19 cellular contexts compared by ENCODE assay signal in genomic region chr7:150570712-150571465, GRCh38. TPM values are rescaled to one million over a fixed set of nuclear protein-coding genes. Genes with fewer than 3 reads are reported as not detected.
DNase-seq lines count a peak whose midpoint lies in the region; ATAC-seq and TF ChIP-seq lines count a peak whose summit lies in the region.
"Had no signal": no experiment of that assay in that cellular context is flagged by ENCODE, and none has a peak within 500 bp of the region (broad histone marks: within the 10 kb centered on the region; RNA-seq: fewer than 3 reads in every experiment).

No MANE protein-coding gene starts in this region.

- H3K9me3 Mint-ChIP-seq in T-helper 2 cell treated with Interferon-gamma antibody and Interleukin-4, amounts not matched to agents 5 μg/mL and 100 μg/mL, for 36 hours, result peaks cover 27% of the 10 kb centered on the region
- peaks cover 11% of the 10 kb centered on the region for H3K9me3 Mint-ChIP-seq in activated naive CD8-positive, alpha-beta T cell (ENCODE audit: low read depth)
- H3K9me3 Mint-ChIP-seq: stimulated activated memory B cell treated with anti-CD40 and anti-IgM and Interleukin-4, amounts not matched to agents 10 μg/mL and 1 μg/mL and 100 μg/mL, for 72 hours had no signal

- WGBS in tibial nerve, 2 donors, result 77 to 79% methylated on average over 5 of the region's 5 CpGs

- CTCF ChIA-PET in HEK293T (lab: Yijun Ruan, JAX), result no interaction called here

- TF ChIP-seq CTCF in lower lobe of right lung (IDR thresholded peaks at IDR 0.05) (no peak), tibial nerve (IDR thresholded peaks at IDR 0.05) (no peak)

- H3K27ac ChIP-seq in lower lobe of right lung (peak overlapping the region; percentile 82), tibial nerve (no peak overlapping the region)

- peaks cover 26% of the 10 kb centered on the region for H3K36me3 ChIP-seq in lower lobe of right lung
- H3K36me3 ChIP-seq in tibial nerve, result peaks cover 0 to 24% (median 0%) of the 10 kb centered on the region in 3 donors
- H3K36me3 ChIP-seq: transverse colon had no signal

- H3K27me3 ChIP-seq in lower lobe of right lung (ENCODE audit: low read depth), result no peaks in the 10 kb centered on the region
- no peaks in the 10 kb centered on the region for H3K27me3 ChIP-seq in tibial nerve
- H3K27me3 ChIP-seq: BLaER1 treated with 17β-estradiol and CSF1 and Interleukin-3, amounts not matched to agents 10 nM and 100 nM; esophagus muscularis mucosa; transverse colon had no signal

- H3K27me3 Mint-ChIP-seq in T-helper 2 cell treated with Interferon-gamma antibody and Interleukin-4, amounts not matched to agents 5 μg/mL and 100 μg/mL, for 36 hours (ENCODE audit: low read depth), result no peaks in the 10 kb centered on the region
- no peaks in the 10 kb centered on the region for H3K27me3 Mint-ChIP-seq in activated naive CD8-positive, alpha-beta T cell

- intact Hi-C loops in lower lobe of right lung (cut with DNase I), result no loop called here

- H3K27ac Mint-ChIP-seq in T-helper 2 cell treated with Interferon-gamma antibody and Interleukin-4, amounts not matched to agents 5 μg/mL and 100 μg/mL, for 36 hours, result peak overlapping the region; percentile 44
- H3K27ac Mint-ChIP-seq in activated naive CD8-positive, alpha-beta T cell, result peak overlapping the region; percentile 100
- H3K27ac Mint-ChIP-seq: brain; stimulated activated memory B cell treated with anti-CD40 and anti-IgM and Interleukin-4, amounts not matched to agents 10 μg/mL and 1 μg/mL and 100 μg/mL, for 72 hours had no signal

- H3K9me3 ChIP-seq in lower lobe of right lung (peaks cover 3% of the 10 kb centered on the region), tibial nerve (peaks cover 0 to 12% (median 0%) of the 10 kb centered on the region in 4 donors)
- H3K9me3 ChIP-seq: transverse colon had no signal

- H3K36me3 Mint-ChIP-seq in T-helper 2 cell treated with Interferon-gamma antibody and Interleukin-4, amounts not matched to agents 5 μg/mL and 100 μg/mL, for 36 hours (ENCODE audit: low read depth), result peaks cover 77% of the 10 kb centered on the region
- H3K36me3 Mint-ChIP-seq in activated naive CD8-positive, alpha-beta T cell, result peaks cover 47% of the 10 kb centered on the region
- H3K36me3 Mint-ChIP-seq: brain; stimulated activated memory B cell treated with anti-CD40 and anti-IgM and Interleukin-4, amounts not matched to agents 10 μg/mL and 1 μg/mL and 100 μg/mL, for 72 hours had no signal

- H3K4me1 Mint-ChIP-seq in T-helper 2 cell treated with Interferon-gamma antibody and Interleukin-4, amounts not matched to agents 5 μg/mL and 100 μg/mL, for 36 hours (ENCODE audit: low read depth), result peaks cover 30% of the 10 kb centered on the region
- H3K4me1 Mint-ChIP-seq in activated naive CD8-positive, alpha-beta T cell (ENCODE audit: low read depth), result peaks cover 61% of the 10 kb centered on the region
- H3K4me1 Mint-ChIP-seq: brain had no signal

- DNase-seq in T-helper 2 cell treated with Interferon-gamma antibody and Interleukin-4, amounts not matched to agents 5 μg/mL and 100 μg/mL, for 36 hours (ENCODE audit: low spot score), result no peak
- DNase-seq in T-helper 2 cell (no peak), HEK293T (ENCODE audit: extremely low spot score) (peak; percentile 1), lower lobe of right lung (no peak), iPS-NIHi11 (ENCODE audit: low spot score) (no peak), tibial nerve (ENCODE audit: low spot score in 2 of 2) (no peak), NCI-H1436 (lab: John Stamatoyannopoulos, UW) (no peak)
- DNase-seq: 8988T, activated gamma-delta T cell, DND-41, IMR-90, NCI-H2081 treated with DMSO at 0.1 percent for 48 hours, NCI-H510A treated with DMSO at 0.1 percent for 48 hours, transverse colon had no signal

- H3K4me1 ChIP-seq in lower lobe of right lung (peaks cover 21% of the 10 kb centered on the region), tibial nerve (no peaks in the 10 kb centered on the region)
- H3K4me1 ChIP-seq: esophagus muscularis mucosa had no signal

- no peak for TF ChIP-seq EP300 in tibial nerve (IDR thresholded peaks at IDR 0.05)

- H3K4me3 ChIP-seq in lower lobe of right lung (peak overlapping the region; percentile 58), tibial nerve (no peak overlapping the region)
- H3K4me3 ChIP-seq: esophagus muscularis mucosa had no signal

- POLR2A ChIA-PET in HEK293T (lab: Yijun Ruan, JAX), result no interaction called here

- TF ChIP-seq POLR2A in tibial nerve (IDR thresholded peaks at IDR 0.05), result no peak

- no peak for ATAC-seq in lower lobe of right lung
- ATAC-seq: stimulated activated memory B cell treated with anti-CD40 and anti-IgM and Interleukin-4, amounts not matched to agents 10 μg/mL and 1 μg/mL and 100 μg/mL, for 72 hours had no signal

- H3K4me3 Mint-ChIP-seq in T-helper 2 cell treated with Interferon-gamma antibody and Interleukin-4, amounts not matched to agents 5 μg/mL and 100 μg/mL, for 36 hours, result peak overlapping the region; percentile 91
- H3K4me3 Mint-ChIP-seq in activated naive CD8-positive, alpha-beta T cell, result peak overlapping the region; percentile 69
- H3K4me3 Mint-ChIP-seq: brain; stimulated activated memory B cell treated with anti-CD40 and anti-IgM and Interleukin-4, amounts not matched to agents 10 μg/mL and 1 μg/mL and 100 μg/mL, for 72 hours had no signal

TF ChIP-seq in HEK293T, 16 proteins besides CTCF, POLR2A, EP300 and RAD21:
- no peak for TF ChIP-seq SUZ12 (IDR thresholded peaks at IDR 0.05)
- no peak for TF ChIP-seq CTBP1 (IDR thresholded peaks at IDR 0.05; ENCODE audit: borderline replicate concordance)

RNA-seq across cellular contexts. Expression of gene GIMAP4, which starts 3.7 kb away (rescaled TPM):
- 95.7 TPM for total RNA-seq in lower lobe of right lung
- total RNA-seq in tibial nerve, result 10 to 100 TPM; 19.5 to 44.1 (median 31.8) TPM
- total RNA-seq: IMR-90 had no signal

RNA-seq across cellular contexts. Expression of gene GIMAP7, which starts 56.2 kb away (rescaled TPM):
- total RNA-seq in lower lobe of right lung, result 49.4 TPM
- total RNA-seq in tibial nerve, result 10 to 100 TPM; 18.8 to 25.7 (median 23.6) TPM
- total RNA-seq: IMR-90 had no signal
